In the genomic region with DNA sequence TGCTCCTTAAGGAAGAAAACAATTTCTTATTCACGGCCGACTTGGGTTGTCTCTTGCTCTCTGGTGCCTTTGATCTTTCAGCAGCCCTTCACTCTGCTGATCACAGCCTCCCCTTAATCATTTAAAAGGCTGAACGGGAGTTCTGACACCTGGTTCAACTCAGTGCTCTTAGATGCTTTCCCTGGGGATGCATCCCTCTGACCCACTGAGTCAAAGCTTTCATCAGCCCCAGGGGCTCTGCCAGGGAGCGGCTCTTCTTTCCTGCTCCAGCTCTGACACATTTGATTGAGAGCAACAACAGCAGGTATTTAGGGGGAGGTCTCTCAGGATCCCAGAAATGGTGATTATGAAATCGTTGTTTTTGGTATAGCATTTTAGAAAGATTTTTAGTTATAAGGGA, we compare ENCODE assay signal across 19 cellular contexts.
A peak's percentile ranks its signal among the peaks of the same experiment; 100 is the strongest.
DNase-seq lines count a peak whose midpoint lies in the region; ATAC-seq, FAIRE-seq and TF ChIP-seq lines count a peak whose summit lies in the region.
"Had no signal": no experiment of that assay in that cellular context is flagged by ENCODE, and none has a peak within 500 bp of the region (broad histone marks: within the 10 kb centered on the region; RNA-seq: fewer than 3 reads in every experiment).

No MANE protein-coding gene starts in this region.

- H3K27me3 ChIP-seq in CD4-positive, CD25-positive, alpha-beta regulatory T cell (ENCODE audit: control insufficient read depth, insufficient read depth, low read length) = peaks cover 3% of the 10 kb centered on the region
- H3K27me3 ChIP-seq in H1 (replicated peaks in 1 of 4; ENCODE audit: control insufficient read depth in 3 of 4, extremely low read depth in 1 of 4, insufficient read depth in 3 of 4, low read length in 3 of 4) (no peaks in the 10 kb centered on the region), neural progenitor cell (no peaks in the 10 kb centered on the region)
- H3K27me3 ChIP-seq: neutrophil, SJCRH30 had no signal

- no peaks in the 10 kb centered on the region for H3K9me3 Mint-ChIP-seq in CD4-positive, CD25-positive, alpha-beta regulatory T cell
- H3K9me3 Mint-ChIP-seq in neural progenitor cell = no peaks in the 10 kb centered on the region
- H3K9me3 Mint-ChIP-seq: activated B cell treated with CpG ODN at 0.5 μM for 24 hours; activated CD8-positive, alpha-beta T cell treated with anti-CD3 and anti-CD28 coated beads for 36 hours; activated naive CD4-positive, alpha-beta T cell treated with anti-CD3 and anti-CD28 coated beads for 36 hours had no signal

- H2BK12ac ChIP-seq in H1 (ENCODE audit: low read depth, low read length) = no peak overlapping the region

- H3K79me2 ChIP-seq in H1 (ENCODE audit: control insufficient read depth in 1 of 2, insufficient read depth in 2 of 2, low read length in 2 of 2) (no peaks in the 10 kb centered on the region), neural progenitor cell (ENCODE audit: low read depth) (no peaks in the 10 kb centered on the region)

- CTCF ChIA-PET in H1 (lab: Charles Lee; ENCODE audit: partially characterized antibody) = no interaction called here

- H3K79me1 ChIP-seq in H1 (ENCODE audit: low read depth, low read length) = no peaks in the 10 kb centered on the region

- TF ChIP-seq EP300 in H1 (IDR thresholded peaks at IDR 0.05; ENCODE audit: borderline replicate concordance in 1 of 2, low read depth in 2 of 2, low read length in 2 of 2) = no peak

- peak overlapping the region in 2 of 3 donors; percentile 14 to 67 for H3K27ac Mint-ChIP-seq in CD4-positive, CD25-positive, alpha-beta regulatory T cell
- H3K27ac Mint-ChIP-seq in neural progenitor cell = no peak overlapping the region
- H3K27ac Mint-ChIP-seq: activated B cell treated with CpG ODN at 0.5 μM for 24 hours; activated CD8-positive, alpha-beta T cell treated with anti-CD3 and anti-CD28 coated beads for 36 hours; activated naive CD4-positive, alpha-beta T cell treated with anti-CD3 and anti-CD28 coated beads for 36 hours had no signal

- H4K5ac ChIP-seq in H1 (ENCODE audit: insufficient read length, low read depth, low read length) = no peak overlapping the region

- H2BK5ac ChIP-seq in H1 (ENCODE audit: low read depth, low read length) = no peak overlapping the region

- no peak overlapping the region for H3K14ac ChIP-seq in H1 (ENCODE audit: insufficient read length)

- no peak for TF ChIP-seq POLR2A in H1 (IDR thresholded peaks at IDR 0.05; ENCODE audit: control extremely low read depth in 1 of 2, low read depth in 2 of 2, low read length in 2 of 2)

- peak overlapping the region; percentile 15; the same call in 1 of the 2 replicates for H2BK20ac ChIP-seq in H1 (ENCODE audit: low read length)

- no peak overlapping the region for H2BK120ac ChIP-seq in H1 (replicated peaks; ENCODE audit: low read depth, low read length)

- H3K23ac ChIP-seq in H1 (ENCODE audit: insufficient read length) = no peak overlapping the region

- H3K36me3 Mint-ChIP-seq in CD4-positive, CD25-positive, alpha-beta regulatory T cell = no peaks in the 10 kb centered on the region
- no peaks in the 10 kb centered on the region for H3K36me3 Mint-ChIP-seq in neural progenitor cell

- H4K91ac ChIP-seq in H1 (replicated peaks; ENCODE audit: insufficient read length, low read length) = no peak overlapping the region

- FAIRE-seq in H1 (lab: Jason Lieb, UNC) = no peak

- H4K20me1 ChIP-seq in H1 (replicated peaks in 1 of 2; ENCODE audit: control insufficient read depth in 1 of 2, insufficient read depth in 2 of 2, low read length in 2 of 2) (no peaks in the 10 kb centered on the region), neural progenitor cell (ENCODE audit: low read depth) (no peaks in the 10 kb centered on the region)

- H3K4me3 ChIP-seq in CD4-positive, CD25-positive, alpha-beta regulatory T cell (ENCODE audit: low read depth, low read length) = no peak overlapping the region
- H3K4me3 ChIP-seq in H1 (ENCODE audit: extremely low read depth in 1 of 4, insufficient read depth in 2 of 4, low read depth in 3 of 4, low read length in 4 of 4) = no peak overlapping the region
- no peak overlapping the region for H3K4me3 ChIP-seq in neural progenitor cell
- H3K4me3 ChIP-seq: SJCRH30, thoracic aorta had no signal

- POLR2A ChIA-PET in H1 (lab: Charles Lee; ENCODE audit: partially characterized antibody) = no interaction called here

- H2AK5ac ChIP-seq in H1 (ENCODE audit: low read depth, low read length) = no peak overlapping the region

- no peaks in the 10 kb centered on the region for H3K4me1 ChIP-seq in CD4-positive, CD25-positive, alpha-beta regulatory T cell (ENCODE audit: control insufficient read depth, insufficient read depth, low read length, poor library complexity, severe bottlenecking)
- peaks cover 0 to 6% (median 4%) of the 10 kb centered on the region in 4 experiments; a peak in 3 of 7 replicates for H3K4me1 ChIP-seq in H1 (replicated peaks in 1 of 4; ENCODE audit: control insufficient read depth in 3 of 4, insufficient read depth in 4 of 4, low read length in 3 of 4)
- H3K4me1 ChIP-seq in neural progenitor cell = peaks cover 8% of the 10 kb centered on the region

- DNase-seq in CD4-positive, CD25-positive, alpha-beta regulatory T cell = no peak
- peak; percentile 13 for DNase-seq in NCI-H2171 (lab: John Stamatoyannopoulos, UW)
- no peak for DNase-seq in H1 (ENCODE audit: low read depth in 1 of 2, low spot score in 2 of 2)
- DNase-seq in neural progenitor cell (ENCODE audit: low spot score) = peak; percentile 18
- no peak for DNase-seq in COLO668 (lab: John Stamatoyannopoulos, UW; ENCODE audit: unreplicated experiment)
- no peak for DNase-seq in COLO829 (ENCODE audit: low spot score)
- DNase-seq: activated B cell treated with CpG ODN at 0.5 μM for 24 hours; activated CD8-positive, alpha-beta T cell treated with anti-CD3 and anti-CD28 coated beads for 36 hours; activated naive CD4-positive, alpha-beta T cell treated with anti-CD3 and anti-CD28 coated beads for 36 hours; activated T-cell treated with anti-CD3 and anti-CD28 coated beads, Interleukin-2, amount 50 U/mL, for 1 hour; COR-L47; DND-41; NCI-H2081; NCI-H526 treated with DMSO at 0.1 percent for 48 hours had no signal

- H3K56ac ChIP-seq in H1 (replicated peaks; ENCODE audit: insufficient read length, low read depth, low read length) = no peak overlapping the region

- H3F3A ChIP-seq in neural progenitor cell (ENCODE audit: low read depth) = no peaks in the 10 kb centered on the region

- H3K18ac ChIP-seq in H1 (ENCODE audit: extremely low read depth, low read length) = no peak overlapping the region

- H3K36me3 ChIP-seq in CD4-positive, CD25-positive, alpha-beta regulatory T cell (ENCODE audit: control insufficient read depth, insufficient read depth, low read length) = no peaks in the 10 kb centered on the region
- H3K36me3 ChIP-seq in H1 (ENCODE audit: control insufficient read depth in 2 of 4, insufficient read depth in 4 of 4, low read length in 3 of 4) (no peaks in the 10 kb centered on the region), neural progenitor cell (no peaks in the 10 kb centered on the region)
- H3K36me3 ChIP-seq: neutrophil, SJCRH30, thoracic aorta had no signal

- no peak for ATAC-seq in CD4-positive, CD25-positive, alpha-beta regulatory T cell (ENCODE audit: low read depth in 2 of 2)
- ATAC-seq in HG03432 (IDR thresholded peaks at IDR 0.05; ENCODE audit: unreplicated experiment) = no peak
- ATAC-seq in GM21447 (IDR thresholded peaks at IDR 0.05; ENCODE audit: unreplicated experiment) = no peak
- ATAC-seq: activated CD8-positive, alpha-beta T cell treated with anti-CD3 and anti-CD28 coated beads for 36 hours had no signal

- no peak for TF ChIP-seq RAD21 in H1 (IDR thresholded peaks at IDR 0.05 in 1 of 2, conservative IDR thresholded peaks at IDR 0.05 in 1 of 2; ENCODE audit: low read depth in 2 of 2, low read length in 2 of 2)

- H3K27me3 Mint-ChIP-seq in CD4-positive, CD25-positive, alpha-beta regulatory T cell = peaks cover 23% of the 10 kb centered on the region
- H3K27me3 Mint-ChIP-seq in neural progenitor cell (ENCODE audit: insufficient read depth, low read depth) = peaks cover 6% of the 10 kb centered on the region
- H3K27me3 Mint-ChIP-seq: activated CD8-positive, alpha-beta T cell treated with anti-CD3 and anti-CD28 coated beads for 36 hours had no signal

- TF ChIP-seq CTCF in H1 (IDR thresholded peaks at IDR 0.05; ENCODE audit: control extremely low read depth in 1 of 3, insufficient read depth in 1 of 3, low read depth in 1 of 3, low read length in 3 of 3) (no peak), neural progenitor cell (IDR thresholded peaks at IDR 0.05) (no peak)

- no peak overlapping the region for H3K27ac ChIP-seq in CD4-positive, CD25-positive, alpha-beta regulatory T cell (ENCODE audit: insufficient read depth, low read length, poor library complexity, severe bottlenecking)
- H3K27ac ChIP-seq in H1 (ENCODE audit: low read depth, low read length) (no peak overlapping the region), neural progenitor cell (no peak overlapping the region)
- H3K27ac ChIP-seq: neutrophil, SJCRH30, thoracic aorta had no signal

- no peak overlapping the region for H4K8ac ChIP-seq in H1 (ENCODE audit: extremely low read depth, insufficient read depth, low read length)

- no peaks in the 10 kb centered on the region for H3K9me3 ChIP-seq in CD4-positive, CD25-positive, alpha-beta regulatory T cell (ENCODE audit: control insufficient read depth in 2 of 2, low read length in 2 of 2)
- H3K9me3 ChIP-seq in H1 (ENCODE audit: insufficient read depth in 2 of 2, low read depth in 1 of 2, low read length in 1 of 2) = no peaks in the 10 kb centered on the region
- no peaks in the 10 kb centered on the region for H3K9me3 ChIP-seq in neural progenitor cell (ENCODE audit: low read depth)
- H3K9me3 ChIP-seq: neutrophil, SJCRH30, thoracic aorta had no signal

- H3K9ac ChIP-seq in H1 (replicated peaks in 1 of 4; ENCODE audit: extremely low read depth in 1 of 4, low read depth in 3 of 4, low read length in 3 of 4) (no peak overlapping the region), neural progenitor cell (no peak overlapping the region)

- H2AFZ ChIP-seq in H1 (ENCODE audit: low read length) (no peak overlapping the region), neural progenitor cell (replicated peaks) (no peak overlapping the region)

- no peak overlapping the region for H3K4me3 Mint-ChIP-seq in CD4-positive, CD25-positive, alpha-beta regulatory T cell
- H3K4me3 Mint-ChIP-seq in neural progenitor cell = no peak overlapping the region
- H3K4me3 Mint-ChIP-seq: activated B cell treated with CpG ODN at 0.5 μM for 24 hours; activated CD8-positive, alpha-beta T cell treated with anti-CD3 and anti-CD28 coated beads for 36 hours; activated naive CD4-positive, alpha-beta T cell treated with anti-CD3 and anti-CD28 coated beads for 36 hours had no signal

- 76 to 100% methylated on average over 1 to 5 of the region's 5 CpGs for WGBS in H1 (ENCODE audit: extremely low coverage in 1 of 2, insufficient coverage in 1 of 2, insufficient read length in 1 of 2, insufficient replicate concordance in 2 of 2, low coverage in 1 of 2, low lambda C conversion rate in 2 of 2, missing lambda C conversion rate in 1 of 2), 2 experiments

- H3K4me1 Mint-ChIP-seq in CD4-positive, CD25-positive, alpha-beta regulatory T cell = peaks cover 0 to 7% (median 2%) of the 10 kb centered on the region in 4 donors
- H3K4me1 Mint-ChIP-seq in neural progenitor cell = peaks cover 22% of the 10 kb centered on the region
- H3K4me1 Mint-ChIP-seq: activated B cell treated with CpG ODN at 0.5 μM for 24 hours had no signal

- peaks cover 4% of the 10 kb centered on the region; the same call in 1 of the 2 replicates for H3K23me2 ChIP-seq in H1 (ENCODE audit: low read depth, low read length)

- no peak overlapping the region for H3K4ac ChIP-seq in H1 (replicated peaks; ENCODE audit: insufficient read length, low read depth, low read length)

- H3K4me2 ChIP-seq in H1 (ENCODE audit: insufficient read depth in 1 of 2, low read depth in 2 of 2, low read length in 2 of 2) (no peak overlapping the region), neural progenitor cell (peak overlapping the region; percentile 14)

- no peak overlapping the region for H2BK15ac ChIP-seq in H1 (ENCODE audit: low read length)

Comparison
In these comparisons a context has a peak if more than half of its experiments do, and no peak if none do; other contexts are left out.
1. DNase-seq: peak in NCI-H2171 (single experiment) and neural progenitor cell (single experiment); none in CD4-positive, CD25-positive, alpha-beta regulatory T cell (0 of 3), H1 (0 of 2), COLO668 (single experiment) and COLO829 (single experiment).